15 cellular contexts compared by ENCODE assay signal in the genomic region with DNA sequence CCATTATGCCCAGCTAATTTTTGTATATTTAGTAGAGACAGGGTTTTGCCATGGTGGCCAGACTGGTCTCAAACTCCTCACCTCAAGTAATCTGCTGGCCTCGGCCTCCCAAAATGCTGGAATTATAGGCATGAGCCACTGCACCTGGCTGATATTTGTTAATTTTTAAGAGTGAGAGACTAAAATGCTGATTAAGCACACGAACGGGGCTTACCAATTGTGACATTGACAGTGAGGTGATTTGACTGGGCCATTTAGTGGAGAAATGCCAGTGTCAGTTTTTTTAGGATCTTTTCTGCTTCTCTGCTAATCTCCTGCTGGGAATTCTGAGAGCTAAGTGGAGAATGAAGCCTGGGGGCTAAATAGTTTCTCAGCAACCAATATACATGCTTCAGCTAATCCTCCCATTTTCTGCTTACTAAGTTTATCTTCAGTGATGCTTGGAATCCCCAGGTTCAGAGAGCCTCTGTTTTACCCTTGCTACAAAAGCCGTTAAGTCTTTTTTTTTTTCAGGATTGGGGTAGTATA. TPM values are rescaled to one million over a fixed set of nuclear protein-coding genes. Genes with fewer than 3 reads are reported as not detected.
A peak's percentile ranks its signal among the peaks of the same experiment; 100 is the strongest.
DNase-seq lines count a peak whose midpoint lies in the region; ATAC-seq, FAIRE-seq and TF ChIP-seq lines count a peak whose summit lies in the region.
"Had no signal": no experiment of that assay in that cellular context is flagged by ENCODE, and none has a peak within 500 bp of the region (broad histone marks: within the 10 kb centered on the region; RNA-seq: fewer than 3 reads in every experiment).

No MANE protein-coding gene starts in this region.

- no peaks in the 10 kb centered on the region for H3K9me3 Mint-ChIP-seq in natural killer cell treated with Interleukin-12 subunit alpha and Interleukin-12 subunit beta and Interleukin-15 and Interleukin-18, amount 100 ng/mL, for 72 hours

- H3K27ac ChIP-seq in K562 (ENCODE audit: extremely low read depth, low read depth, low read length): no peak overlapping the region
- H3K27ac ChIP-seq: 22Rv1; BLaER1 treated with 17β-estradiol and CSF1 and Interleukin-3, amounts not matched to agents 10 nM and 100 nM; GM23248 had no signal

- ATAC-seq in K562: no peak
- no peak for ATAC-seq in natural killer cell treated with Interleukin-12 subunit alpha and Interleukin-12 subunit beta and Interleukin-15 and Interleukin-18, amount 100 ng/mL, for 72 hours

- no peaks in the 10 kb centered on the region for H3K9me1 ChIP-seq in K562 (ENCODE audit: control insufficient read depth, insufficient read depth, low read length)

- H4K20me1 ChIP-seq in K562 (replicated peaks; ENCODE audit: control insufficient read depth, insufficient read depth, low read length): no peaks in the 10 kb centered on the region
- H4K20me1 ChIP-seq: BLaER1 treated with 17β-estradiol and CSF1 and Interleukin-3, amounts not matched to agents 10 nM and 100 nM had no signal

- no peaks in the 10 kb centered on the region for H3K4me1 Mint-ChIP-seq in natural killer cell treated with Interleukin-12 subunit alpha and Interleukin-12 subunit beta and Interleukin-15 and Interleukin-18, amount 100 ng/mL, for 72 hours (ENCODE audit: low read depth in 2 of 2)
- H3K4me1 Mint-ChIP-seq: CD4-positive, CD25-positive, alpha-beta regulatory T cell; H9 had no signal

- 0% methylated on average over 4 of the region's 4 CpGs for WGBS in K562 (ENCODE audit: insufficient coverage, low coverage, missing lambda C conversion rate)

- no peak overlapping the region for H3K27ac Mint-ChIP-seq in natural killer cell treated with Interleukin-12 subunit alpha and Interleukin-12 subunit beta and Interleukin-15 and Interleukin-18, amount 100 ng/mL, for 72 hours
- H3K27ac Mint-ChIP-seq: CD4-positive, CD25-positive, alpha-beta regulatory T cell; H9 had no signal

- H3K79me2 ChIP-seq in K562 (ENCODE audit: control insufficient read depth, insufficient read depth, low read length): no peaks in the 10 kb centered on the region

- no TSS peak for BruUV-seq in K562 (replicated peaks; lab: Mats Ljungman, UMichigan)

- H3K9me3 ChIP-seq in K562 (replicated peaks; ENCODE audit: control insufficient read depth, insufficient read depth, low read depth, low read length): no peaks in the 10 kb centered on the region

- no peak for TF ChIP-seq EP300 in K562 (IDR thresholded peaks at IDR 0.05; ENCODE audit: low read length)

- no peaks in the 10 kb centered on the region for H3K36me3 Mint-ChIP-seq in natural killer cell treated with Interleukin-12 subunit alpha and Interleukin-12 subunit beta and Interleukin-15 and Interleukin-18, amount 100 ng/mL, for 72 hours
- H3K36me3 Mint-ChIP-seq: CD4-positive, CD25-positive, alpha-beta regulatory T cell had no signal

- H3K36me3 ChIP-seq in K562 (ENCODE audit: control insufficient read depth, insufficient read depth, low read length): no peaks in the 10 kb centered on the region
- H3K36me3 ChIP-seq: BLaER1 treated with 17β-estradiol and CSF1 and Interleukin-3, amounts not matched to agents 10 nM and 100 nM had no signal

- no peak for TF ChIP-seq POLR2A in K562 (conservative IDR thresholded peaks at IDR 0.05)

- CTCF ChIA-PET in K562 (lab: Yijun Ruan, JAX; ENCODE audit: low intra/inter-chr PET ratio): no interaction called here

- DNase-seq in NCI-H82 (lab: John Stamatoyannopoulos, UW): peak; percentile 10
- no peak for DNase-seq in NCI-H82 treated with DMSO at 0.1 percent for 48 hours (lab: John Stamatoyannopoulos, UW; ENCODE audit: unreplicated experiment)
- DNase-seq in NCI-H226: peak; percentile 7
- no peak for DNase-seq in K562 (ENCODE audit: extremely low read depth in 1 of 4, low spot score in 3 of 4)
- DNase-seq in Kasumi-1 (lab: John Stamatoyannopoulos, UW): no peak
- no peak for DNase-seq in activated CD4-positive, alpha-beta T cell treated with anti-CD3 and anti-CD28 coated beads for 1 hour
- DNase-seq in natural killer cell treated with Interleukin-12 subunit alpha and Interleukin-12 subunit beta and Interleukin-15 and Interleukin-18, amount 100 ng/mL, for 72 hours (ENCODE audit: low spot score): no peak
- DNase-seq: ACHN; CD4-positive, CD25-positive, alpha-beta regulatory T cell; DMS53; GM23248; H9 had no signal

- no peak for FAIRE-seq in K562 (lab: Jason Lieb, UNC)

- TF ChIP-seq CTCF in K562 (IDR thresholded peaks at IDR 0.05 in 2 of 3, conservative IDR thresholded peaks at IDR 0.05 in 1 of 3; ENCODE audit: insufficient read depth in 2 of 3, low read depth in 1 of 3, low read length in 3 of 3): no peak

- no peak overlapping the region for H3K4me3 Mint-ChIP-seq in natural killer cell treated with Interleukin-12 subunit alpha and Interleukin-12 subunit beta and Interleukin-15 and Interleukin-18, amount 100 ng/mL, for 72 hours
- H3K4me3 Mint-ChIP-seq: CD4-positive, CD25-positive, alpha-beta regulatory T cell; H9 had no signal

- no peak for TF ChIP-seq RAD21 in K562 (CRISPR knock-in tag; conservative IDR thresholded peaks at IDR 0.05 in 1 of 2, IDR thresholded peaks at IDR 0.05 in 1 of 2)

- no peaks in the 10 kb centered on the region for H3K4me1 ChIP-seq in K562 (replicated peaks in 1 of 2; ENCODE audit: control insufficient read depth in 2 of 2, insufficient read depth in 2 of 2, low read length in 2 of 2)
- H3K4me1 ChIP-seq: BLaER1 treated with 17β-estradiol and CSF1 and Interleukin-3, amounts not matched to agents 10 nM and 100 nM had no signal

- H3K27me3 ChIP-seq in K562 (ENCODE audit: control insufficient read depth in 2 of 2, insufficient read depth in 2 of 2, low read length in 2 of 2): peaks cover 4 to 11% of the 10 kb centered on the region in 2 experiments
- H3K27me3 ChIP-seq: BLaER1 treated with 17β-estradiol and CSF1 and Interleukin-3, amounts not matched to agents 10 nM and 100 nM had no signal

- POLR2A ChIA-PET in K562 (lab: Yijun Ruan, JAX): no interaction called here

- no peak overlapping the region for H3K9ac ChIP-seq in K562 (ENCODE audit: insufficient read depth in 1 of 2, low read depth in 2 of 2, low read length in 2 of 2)
- H3K9ac ChIP-seq: BLaER1 treated with 17β-estradiol and CSF1 and Interleukin-3, amounts not matched to agents 10 nM and 100 nM; GM23248 had no signal

- no peak overlapping the region for H2AFZ ChIP-seq in K562 (ENCODE audit: low read depth, low read length)
- H2AFZ ChIP-seq: GM23248 had no signal

- peaks cover 8 to 14% of the 10 kb centered on the region in 2 donors for H3K27me3 Mint-ChIP-seq in natural killer cell treated with Interleukin-12 subunit alpha and Interleukin-12 subunit beta and Interleukin-15 and Interleukin-18, amount 100 ng/mL, for 72 hours

- in situ Hi-C loops in K562 (cut with MboI): no loop called here

- H3K4me2 ChIP-seq in K562 (ENCODE audit: insufficient read depth, low read length): no peak overlapping the region
- H3K4me2 ChIP-seq: BLaER1 treated with 17β-estradiol and CSF1 and Interleukin-3, amounts not matched to agents 10 nM and 100 nM had no signal

- no peak overlapping the region for H3K4me3 ChIP-seq in K562
- H3K4me3 ChIP-seq: BLaER1 treated with 17β-estradiol and CSF1 and Interleukin-3, amounts not matched to agents 10 nM and 100 nM; GM23248 had no signal

- intact Hi-C loops in K562 (cut with micrococcal nuclease): no loop called here

RNA-seq across cellular contexts. Expression of gene DEFB123, which starts 9.8 kb away (rescaled TPM):
- not detected in 2 replicates for total RNA-seq in K562 (2011; cell fraction: chromatin; rRNA removed; ENCODE audit: low replicate concordance)
- not detected in 2 replicates for total RNA-seq in K562 (2011; cell fraction: nucleolus; rRNA removed)
- not detected in 2 replicates for total RNA-seq in K562 (2011; cell fraction: nucleoplasm; rRNA removed)
- total RNA-seq in K562 (2014; rRNA removed) (not detected in 2 replicates), K562 (2014; rRNA removed; fragmentation: Illumina TruSeq; extraction: Trizol) (not detected in 2 replicates), K562 (2015; rRNA removed; fragmentation: Illumina TruSeq; extraction: Trizol) (not detected in 2 replicates), K562 (2021) (not detected in 2 replicates)
- polyA plus RNA-seq in K562 (2011; rRNA removed) (not detected in 2 replicates), K562 (2014; fragmentation: Illumina TruSeq; extraction: Trizol) (not detected in 2 replicates), K562 (2014; fragmentation: Nextera tagmentation; extraction: Ambion mirVana) (not detected), K562 (2014; rRNA removed) (not detected in 2 replicates)
- not detected in 2 replicates for polyA plus RNA-seq in K562 (2011; cell fraction: cytosol; rRNA removed)
- polyA plus RNA-seq in K562 (2011; cell fraction: nucleus; rRNA removed): not detected in 2 replicates
- not detected in 2 replicates for polyA plus RNA-seq in K562 (2012)
- polyA minus RNA-seq in K562 (2011; rRNA and poly(A)+ RNA removed): not detected in 2 replicates
- polyA minus RNA-seq in K562 (2011; cell fraction: cytosol; rRNA and poly(A)+ RNA removed): not detected in 2 replicates
- polyA minus RNA-seq in K562 (2011; cell fraction: nucleus; rRNA and poly(A)+ RNA removed): not detected in 2 replicates
- total RNA-seq in natural killer cell treated with Interleukin-12 subunit alpha and Interleukin-12 subunit beta and Interleukin-15 and Interleukin-18, amount 100 ng/mL, for 72 hours: not detected
- total RNA-seq: CD4-positive, CD25-positive, alpha-beta regulatory T cell; GM23248; H9; HT1080 had no signal
- polyA plus RNA-seq: CD4-positive, CD25-positive, alpha-beta regulatory T cell; GM23248 had no signal

RNA-seq across cellular contexts. Expression of gene DEFB121, which starts 24.6 kb away (rescaled TPM):
- not detected in 2 replicates for total RNA-seq in K562 (2011; cell fraction: chromatin; rRNA removed; ENCODE audit: low replicate concordance)
- not detected in 2 replicates for total RNA-seq in K562 (2011; cell fraction: nucleolus; rRNA removed)
- total RNA-seq in K562 (2011; cell fraction: nucleoplasm; rRNA removed): not detected in 2 replicates
- total RNA-seq in K562 (2014; rRNA removed): not detected in 2 replicates
- total RNA-seq in K562 (2014; rRNA removed; fragmentation: Illumina TruSeq; extraction: Trizol): not detected in 2 replicates
- total RNA-seq in K562 (2015; rRNA removed; fragmentation: Illumina TruSeq; extraction: Trizol): not detected in 2 replicates
- not detected in 2 replicates for total RNA-seq in K562 (2021)
- polyA plus RNA-seq in K562 (2011; rRNA removed): not detected in 2 replicates
- not detected in 2 replicates for polyA plus RNA-seq in K562 (2011; cell fraction: cytosol; rRNA removed)
- not detected in 2 replicates for polyA plus RNA-seq in K562 (2011; cell fraction: nucleus; rRNA removed)
- not detected in 2 replicates for polyA plus RNA-seq in K562 (2012)
- polyA plus RNA-seq in K562 (2014; fragmentation: Illumina TruSeq; extraction: Trizol): not detected in 2 replicates
- not detected for polyA plus RNA-seq in K562 (2014; fragmentation: Nextera tagmentation; extraction: Ambion mirVana)
- polyA plus RNA-seq in K562 (2014; rRNA removed): not detected in 2 replicates
- not detected in 2 replicates for polyA minus RNA-seq in K562 (2011; rRNA and poly(A)+ RNA removed)
- polyA minus RNA-seq in K562 (2011; cell fraction: cytosol; rRNA and poly(A)+ RNA removed): not detected in 2 replicates
- not detected in 2 replicates for polyA minus RNA-seq in K562 (2011; cell fraction: nucleus; rRNA and poly(A)+ RNA removed)
- total RNA-seq in natural killer cell treated with Interleukin-12 subunit alpha and Interleukin-12 subunit beta and Interleukin-15 and Interleukin-18, amount 100 ng/mL, for 72 hours: not detected
- total RNA-seq: CD4-positive, CD25-positive, alpha-beta regulatory T cell; GM23248; H9; HT1080 had no signal
- polyA plus RNA-seq: CD4-positive, CD25-positive, alpha-beta regulatory T cell; GM23248 had no signal

RNA-seq across cellular contexts. Expression of gene DEFB119, which starts 40.2 kb away (rescaled TPM):
- not detected in 2 replicates for total RNA-seq in K562 (2011; cell fraction: chromatin; rRNA removed; ENCODE audit: low replicate concordance)
- total RNA-seq in K562 (2011; cell fraction: nucleolus; rRNA removed): not detected in 2 replicates
- not detected in 2 replicates for total RNA-seq in K562 (2011; cell fraction: nucleoplasm; rRNA removed)
- not detected in 2 replicates for total RNA-seq in K562 (2014; rRNA removed)
- total RNA-seq in K562 (2014; rRNA removed; fragmentation: Illumina TruSeq; extraction: Trizol): not detected in 2 replicates
- not detected in 2 replicates for total RNA-seq in K562 (2015; rRNA removed; fragmentation: Illumina TruSeq; extraction: Trizol)
- total RNA-seq in K562 (2021): not detected in 2 replicates
- polyA plus RNA-seq in K562 (2011; rRNA removed): not detected in 2 replicates
- not detected in 2 replicates for polyA plus RNA-seq in K562 (2011; cell fraction: cytosol; rRNA removed)
- polyA plus RNA-seq in K562 (2011; cell fraction: nucleus; rRNA removed): not detected in 2 replicates
- polyA plus RNA-seq in K562 (2012): not detected in 2 replicates
- polyA plus RNA-seq in K562 (2014; fragmentation: Illumina TruSeq; extraction: Trizol): not detected in 2 replicates
- not detected for polyA plus RNA-seq in K562 (2014; fragmentation: Nextera tagmentation; extraction: Ambion mirVana)
- not detected in 2 replicates for polyA plus RNA-seq in K562 (2014; rRNA removed)
- polyA minus RNA-seq in K562 (2011; rRNA and poly(A)+ RNA removed): not detected in 2 replicates
- polyA minus RNA-seq in K562 (2011; cell fraction: cytosol; rRNA and poly(A)+ RNA removed): not detected in 2 replicates
- not detected in 2 replicates for polyA minus RNA-seq in K562 (2011; cell fraction: nucleus; rRNA and poly(A)+ RNA removed)
- total RNA-seq in natural killer cell treated with Interleukin-12 subunit alpha and Interleukin-12 subunit beta and Interleukin-15 and Interleukin-18, amount 100 ng/mL, for 72 hours: not detected
- total RNA-seq: CD4-positive, CD25-positive, alpha-beta regulatory T cell; GM23248; H9; HT1080 had no signal
- polyA plus RNA-seq: CD4-positive, CD25-positive, alpha-beta regulatory T cell; GM23248 had no signal

RNA-seq across cellular contexts. Expression of gene DEFB124, which starts 44.3 kb away (rescaled TPM):
- total RNA-seq in K562 (2011; cell fraction: chromatin; rRNA removed; ENCODE audit: low replicate concordance): not detected in 2 replicates
- total RNA-seq in K562 (2011; cell fraction: nucleolus; rRNA removed): not detected in 2 replicates
- not detected in 2 replicates for total RNA-seq in K562 (2011; cell fraction: nucleoplasm; rRNA removed)
- total RNA-seq in K562 (2014; rRNA removed): not detected in 2 replicates
- total RNA-seq in K562 (2014; rRNA removed; fragmentation: Illumina TruSeq; extraction: Trizol): not detected in 2 replicates
- total RNA-seq in K562 (2015; rRNA removed; fragmentation: Illumina TruSeq; extraction: Trizol): not detected in 2 replicates
- total RNA-seq in K562 (2021): not detected in 2 replicates
- not detected in 2 replicates for polyA plus RNA-seq in K562 (2011; rRNA removed)
- not detected in 2 replicates for polyA plus RNA-seq in K562 (2011; cell fraction: cytosol; rRNA removed)
- polyA plus RNA-seq in K562 (2011; cell fraction: nucleus; rRNA removed): not detected in 2 replicates
- polyA plus RNA-seq in K562 (2012): not detected in 2 replicates
- polyA plus RNA-seq in K562 (2014; fragmentation: Illumina TruSeq; extraction: Trizol): not detected in 2 replicates
- not detected for polyA plus RNA-seq in K562 (2014; fragmentation: Nextera tagmentation; extraction: Ambion mirVana)
- polyA plus RNA-seq in K562 (2014; rRNA removed): not detected in 2 replicates
- not detected in 2 replicates for polyA minus RNA-seq in K562 (2011; rRNA and poly(A)+ RNA removed)
- polyA minus RNA-seq in K562 (2011; cell fraction: cytosol; rRNA and poly(A)+ RNA removed): not detected in 2 replicates
- not detected in 2 replicates for polyA minus RNA-seq in K562 (2011; cell fraction: nucleus; rRNA and poly(A)+ RNA removed)
- not detected for total RNA-seq in natural killer cell treated with Interleukin-12 subunit alpha and Interleukin-12 subunit beta and Interleukin-15 and Interleukin-18, amount 100 ng/mL, for 72 hours
- total RNA-seq: CD4-positive, CD25-positive, alpha-beta regulatory T cell; GM23248; H9; HT1080 had no signal
- polyA plus RNA-seq: CD4-positive, CD25-positive, alpha-beta regulatory T cell; GM23248 had no signal

RNA-seq across cellular contexts. Expression of gene REM1, which starts 44.5 kb away (rescaled TPM):
- not detected in 2 replicates for total RNA-seq in K562 (2011; cell fraction: chromatin; rRNA removed; ENCODE audit: low replicate concordance)
- total RNA-seq in K562 (2011; cell fraction: nucleolus; rRNA removed): not detected in 2 replicates
- not detected in 2 replicates for total RNA-seq in K562 (2011; cell fraction: nucleoplasm; rRNA removed)
- total RNA-seq in K562 (2014; rRNA removed) (not detected in 2 replicates), K562 (2014; rRNA removed; fragmentation: Illumina TruSeq; extraction: Trizol) (not detected in 2 replicates), K562 (2015; rRNA removed; fragmentation: Illumina TruSeq; extraction: Trizol) (not detected in 2 replicates), K562 (2021) (not detected in 2 replicates)
- polyA plus RNA-seq in K562 (2011; rRNA removed) (not detected in 2 replicates), K562 (2014; fragmentation: Illumina TruSeq; extraction: Trizol) (not detected in 2 replicates), K562 (2014; fragmentation: Nextera tagmentation; extraction: Ambion mirVana) (not detected), K562 (2014; rRNA removed) (not detected in 2 replicates)
- not detected in 2 replicates for polyA plus RNA-seq in K562 (2011; cell fraction: cytosol; rRNA removed)
- polyA plus RNA-seq in K562 (2011; cell fraction: nucleus; rRNA removed): not detected in 2 replicates
- not detected in 2 replicates for polyA plus RNA-seq in K562 (2012)
- not detected in 2 replicates for polyA minus RNA-seq in K562 (2011; rRNA and poly(A)+ RNA removed)
- not detected in 2 replicates for polyA minus RNA-seq in K562 (2011; cell fraction: cytosol; rRNA and poly(A)+ RNA removed)
- polyA minus RNA-seq in K562 (2011; cell fraction: nucleus; rRNA and poly(A)+ RNA removed): not detected in 2 replicates
- not detected for total RNA-seq in natural killer cell treated with Interleukin-12 subunit alpha and Interleukin-12 subunit beta and Interleukin-15 and Interleukin-18, amount 100 ng/mL, for 72 hours
- total RNA-seq: CD4-positive, CD25-positive, alpha-beta regulatory T cell; GM23248; H9; HT1080 had no signal
- polyA plus RNA-seq: CD4-positive, CD25-positive, alpha-beta regulatory T cell; GM23248 had no signal

Comparison
In these comparisons a context has a peak if more than half of its experiments do, and no peak if none do; other contexts are left out.
1. DNase-seq: peak in NCI-H82 (single experiment) and NCI-H226 (single experiment); none in NCI-H82 treated with DMSO at 0.1 percent for 48 hours (single experiment), K562 (0 of 4), Kasumi-1 (0 of 2), activated CD4-positive, alpha-beta T cell treated with anti-CD3 and anti-CD28 coated beads for 1 hour (single experiment) and natural killer cell treated with Interleukin-12 subunit alpha and Interleukin-12 subunit beta and Interleukin-15 and Interleukin-18, amount 100 ng/mL, for 72 hours (single experiment).